In the genomic region with DNA sequence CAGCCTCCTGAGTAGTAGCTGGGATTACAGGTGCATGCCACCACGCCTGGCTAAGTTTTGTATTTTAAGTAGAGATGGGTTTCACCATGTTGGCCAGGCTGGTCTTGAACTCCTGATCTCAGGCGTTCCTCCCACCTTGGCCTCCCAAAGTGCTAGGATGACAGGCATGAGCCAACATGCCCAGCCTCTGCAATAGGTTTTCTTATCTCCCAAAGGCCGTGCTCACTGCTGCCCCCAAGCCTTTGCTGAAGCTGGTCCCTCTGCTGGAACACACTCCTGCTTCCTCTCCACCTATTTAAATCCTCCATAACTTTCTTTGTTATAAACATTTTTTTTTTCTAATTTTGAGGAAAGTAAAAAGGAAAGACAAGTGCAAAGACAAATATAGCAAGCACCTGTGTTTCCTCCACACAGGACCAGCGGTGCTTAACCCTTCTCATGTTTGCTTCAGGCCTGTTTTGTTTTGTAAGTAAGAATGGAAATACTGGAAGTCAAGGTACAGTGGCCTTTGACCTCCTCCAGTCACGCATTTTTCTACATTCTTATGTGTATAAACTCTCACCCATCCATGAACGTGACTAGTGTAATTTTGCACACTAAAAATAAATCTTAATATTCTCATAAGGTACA, we compare ENCODE assay signal across 2 cellular contexts.
A peak's percentile ranks its signal among the peaks of the same experiment; 100 is the strongest.
TF ChIP-seq lines count a peak whose summit lies in the region.

No MANE protein-coding gene starts in this region.

TF ChIP-seq in HEK293T, 16 proteins besides CTCF, POLR2A, EP300 and RAD21:
- TF ChIP-seq, protein P1, sequence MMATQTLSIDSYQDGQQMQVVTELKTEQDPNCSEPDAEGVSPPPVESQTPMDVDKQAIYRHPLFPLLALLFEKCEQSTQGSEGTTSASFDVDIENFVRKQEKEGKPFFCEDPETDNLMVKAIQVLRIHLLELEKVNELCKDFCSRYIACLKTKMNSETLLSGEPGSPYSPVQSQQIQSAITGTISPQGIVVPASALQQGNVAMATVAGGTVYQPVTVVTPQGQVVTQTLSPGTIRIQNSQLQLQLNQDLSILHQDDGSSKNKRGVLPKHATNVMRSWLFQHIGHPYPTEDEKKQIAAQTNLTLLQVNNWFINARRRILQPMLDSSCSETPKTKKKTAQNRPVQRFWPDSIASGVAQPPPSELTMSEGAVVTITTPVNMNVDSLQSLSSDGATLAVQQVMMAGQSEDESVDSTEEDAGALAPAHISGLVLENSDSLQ (IDR thresholded peaks at IDR 0.05): peak; percentile 30; the same call in 1 of the 2 replicates
- TF ChIP-seq BHLHE40 (IDR thresholded peaks at IDR 0.05; ENCODE audit: borderline replicate concordance): no peak
- TF ChIP-seq CTBP1 (IDR thresholded peaks at IDR 0.05; ENCODE audit: borderline replicate concordance): no peak
- TF ChIP-seq LEF1 (IDR thresholded peaks at IDR 0.05; ENCODE audit: borderline replicate concordance): no peak
- no peak for TF ChIP-seq TARDBP (IDR thresholded peaks at IDR 0.05)
- TF ChIP-seq FOXM1 (IDR thresholded peaks at IDR 0.05; ENCODE audit: borderline replicate concordance): no peak

TF ChIP-seq in SK-N-SH, 30 proteins besides CTCF, POLR2A, EP300 and RAD21:
- TF ChIP-seq, protein P2, sequence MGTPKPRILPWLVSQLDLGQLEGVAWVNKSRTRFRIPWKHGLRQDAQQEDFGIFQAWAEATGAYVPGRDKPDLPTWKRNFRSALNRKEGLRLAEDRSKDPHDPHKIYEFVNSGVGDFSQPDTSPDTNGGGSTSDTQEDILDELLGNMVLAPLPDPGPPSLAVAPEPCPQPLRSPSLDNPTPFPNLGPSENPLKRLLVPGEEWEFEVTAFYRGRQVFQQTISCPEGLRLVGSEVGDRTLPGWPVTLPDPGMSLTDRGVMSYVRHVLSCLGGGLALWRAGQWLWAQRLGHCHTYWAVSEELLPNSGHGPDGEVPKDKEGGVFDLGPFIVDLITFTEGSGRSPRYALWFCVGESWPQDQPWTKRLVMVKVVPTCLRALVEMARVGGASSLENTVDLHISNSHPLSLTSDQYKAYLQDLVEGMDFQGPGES (IDR thresholded peaks at IDR 0.05; ENCODE audit: low read depth, low read length): no peak
- no peak for TF ChIP-seq NFIC (IDR thresholded peaks at IDR 0.05; ENCODE audit: borderline replicate concordance)
- no peak for TF ChIP-seq NRF1 (IDR thresholded peaks at IDR 0.05; ENCODE audit: low read depth, low read length)
- no peak for TF ChIP-seq RFX5 (IDR thresholded peaks at IDR 0.05; ENCODE audit: low read length)
- no peak for TF ChIP-seq EZH2phosphoT487 (IDR thresholded peaks at IDR 0.05; ENCODE audit: borderline replicate concordance, low read depth)
TF ChIP-seq in SK-N-SH: peak in this region for 0.
